ENCODE assay signal across 8 cellular contexts in the genomic region with DNA sequence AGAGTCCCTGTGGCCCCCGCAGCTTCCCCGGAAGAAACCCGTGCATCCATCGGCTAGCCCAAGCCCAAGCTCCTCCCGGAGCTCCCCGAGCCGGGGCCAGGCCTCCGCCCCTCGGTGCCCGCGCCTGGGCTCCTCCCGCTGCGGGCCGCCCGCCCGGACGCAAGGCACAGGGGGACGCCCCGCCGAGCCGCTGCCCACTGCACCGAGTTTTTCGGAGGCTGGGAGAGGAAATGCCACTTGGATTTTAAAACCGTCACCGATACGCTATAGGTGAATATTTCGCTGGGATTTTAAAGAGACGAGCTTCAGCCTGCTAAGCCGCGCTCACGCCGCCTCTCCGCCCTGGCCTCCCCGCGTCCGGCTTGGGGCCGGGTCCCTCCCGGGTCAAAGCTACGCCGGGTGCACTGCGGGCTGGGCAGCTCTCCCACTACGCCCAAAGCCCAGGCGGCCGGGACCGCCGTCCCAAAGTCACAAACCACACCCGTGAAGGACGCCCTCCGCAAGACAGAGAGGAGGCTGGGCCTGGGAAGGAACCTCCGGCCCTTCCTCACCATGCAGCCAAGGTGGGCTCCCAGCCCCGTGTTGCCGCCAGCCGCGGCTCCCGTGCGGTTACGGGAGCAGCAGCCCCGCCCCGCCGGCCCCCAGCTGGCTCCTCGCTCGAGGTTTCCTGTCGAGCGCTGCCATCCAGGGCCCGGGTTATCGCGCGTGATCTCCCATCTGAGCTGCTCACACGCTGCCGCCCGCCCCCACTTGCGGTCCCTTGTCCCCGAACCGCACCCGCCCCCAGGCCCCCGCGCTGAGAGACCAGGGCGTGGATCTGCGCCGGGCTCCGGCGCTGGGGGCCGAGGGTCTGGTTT.
DNase-seq lines count a peak whose midpoint lies in the region; ATAC-seq and TF ChIP-seq lines count a peak whose summit lies in the region.

No MANE protein-coding gene starts in this region.

- TF ChIP-seq CTCF in hepatocyte (IDR thresholded peaks at IDR 0.05; ENCODE audit: poor library complexity): no peak

- peak overlapping the region; percentile 100 for H3K4me2 ChIP-seq in hepatocyte

- H3K27me3 ChIP-seq in hepatocyte: no peaks in the 10 kb centered on the region

- H3K36me3 ChIP-seq in KOPT-K1 (ENCODE audit: insufficient read depth, low read length) (peaks cover 60% of the 10 kb centered on the region), hepatocyte (replicated peaks; ENCODE audit: insufficient read depth, low read depth) (no peaks in the 10 kb centered on the region)

- peak overlapping the region; percentile 91 for H3K4me3 Mint-ChIP-seq in T-helper 17 cell

- H3K79me2 ChIP-seq in hepatocyte: no peaks in the 10 kb centered on the region

- ATAC-seq in GM21576 (IDR thresholded peaks at IDR 0.05; ENCODE audit: unreplicated experiment) (peak; percentile 65), T-helper 17 cell (peak; percentile 77), sciatic nerve (peak; percentile 85), HG02970 (IDR thresholded peaks at IDR 0.05; ENCODE audit: low FRiP score, unreplicated experiment) (no peak)

- H3K36me3 Mint-ChIP-seq in T-helper 17 cell (ENCODE audit: low read depth): peaks cover 2% of the 10 kb centered on the region

- peaks cover 48% of the 10 kb centered on the region for H3K4me1 Mint-ChIP-seq in T-helper 17 cell

- no peaks in the 10 kb centered on the region for H3K27me3 Mint-ChIP-seq in T-helper 17 cell

- peak overlapping the region; percentile 86 for H3K4me3 ChIP-seq in hepatocyte

- H3K4me1 ChIP-seq in hepatocyte (ENCODE audit: insufficient read depth): no peaks in the 10 kb centered on the region

- peak overlapping the region; percentile 84 for H3K27ac ChIP-seq in KOPT-K1 (ENCODE audit: low read depth, low read length, poor library complexity, severe bottlenecking)
- peak overlapping the region; percentile 46 for H3K27ac ChIP-seq in hepatocyte

- no peaks in the 10 kb centered on the region for H3K9me2 ChIP-seq in hepatocyte (replicated peaks; ENCODE audit: insufficient read depth)

- peak overlapping the region; percentile 97 for H3K27ac Mint-ChIP-seq in T-helper 17 cell

- H4K20me1 ChIP-seq in hepatocyte (ENCODE audit: insufficient read depth, poor library complexity, severe bottlenecking): no peaks in the 10 kb centered on the region

- intact Hi-C loops in sciatic nerve (cut with DNase I): no loop called here

- WGBS in hepatocyte (ENCODE audit: low lambda C conversion rate, missing lambda C conversion rate): under 1% methylated on average over 60 of the region's 83 CpGs

- DNase-seq in DMS79 (lab: John Stamatoyannopoulos, UW) (peak; percentile 16), T-helper 17 cell (peak; percentile 72 to 83 (median 80)), anterior cingulate cortex (lab: John Stamatoyannopoulos, UW) (peak in 43 of 58 donors; percentile 16 to 65 (median 40)), hepatocyte (ENCODE audit: low spot score) (peak; percentile 78), sciatic nerve (ENCODE audit: low spot score) (peak; percentile 80)

- H2AFZ ChIP-seq in hepatocyte: peak overlapping the region; percentile 98

- H3K9me3 ChIP-seq in KOPT-K1 (ENCODE audit: insufficient read depth, low read length, poor library complexity, severe bottlenecking) (no peaks in the 10 kb centered on the region), T-helper 17 cell (ENCODE audit: control insufficient read depth, low read length, poor library complexity, severe bottlenecking) (no peaks in the 10 kb centered on the region), hepatocyte (ENCODE audit: low read depth) (no peaks in the 10 kb centered on the region)

Comparison
In these comparisons a context has a peak if more than half of its experiments do, and no peak if none do; other contexts are left out.
1. DNase-seq: peak in every context shown above with its lines; median percentile 80 in T-helper 17 cell; 80 in sciatic nerve; 78 in hepatocyte; 40 in anterior cingulate cortex; 16 in DMS79.